10 cellular contexts compared by ENCODE assay signal in genomic region chr4:15470149-15470520, GRCh38. TPM values are rescaled to one million over a fixed set of nuclear protein-coding genes. Genes with fewer than 3 reads are reported as not detected.
DNase-seq lines count a peak whose midpoint lies in the region; ATAC-seq lines count a peak whose summit lies in the region.
"Had no signal": no experiment of that assay in that cellular context is flagged by ENCODE, and none has a peak within 500 bp of the region (broad histone marks: within the 10 kb centered on the region; RNA-seq: fewer than 3 reads in every experiment).

No MANE protein-coding gene starts in this region.

- POLR2A ChIA-PET in naive thymus-derived CD4-positive, alpha-beta T cell (lab: Charles Lee), result no interaction called here

- CTCF ChIA-PET in naive thymus-derived CD4-positive, alpha-beta T cell (lab: Charles Lee), result interaction anchor here (0.5 to 2.6 kb wide), 7 partner anchors 9 to 1822 kb away, joined by 3 to 16 read pairs (median 5); no protein-coding TSS in a partner anchor

- H3K27ac Mint-ChIP-seq in stimulated activated naive CD8-positive, alpha-beta T cell treated with anti-CD3 and anti-CD28 coated beads, Interleukin-15, Interleukin-2, amounts not matched to agents 100 ng/mL and 50 ng/mL, for 24 hours, result no peak overlapping the region
- peak overlapping the region in 3 of 9 donors; percentile 29 to 79 (median 60) for H3K27ac Mint-ChIP-seq in naive thymus-derived CD4-positive, alpha-beta T cell

- no peak for ATAC-seq in stimulated activated naive CD8-positive, alpha-beta T cell treated with anti-CD3 and anti-CD28 coated beads, Interleukin-15, Interleukin-2, amounts not matched to agents 100 U/mL and 50 U/mL, for 24 hours
- no peak for ATAC-seq in naive thymus-derived CD4-positive, alpha-beta T cell
- ATAC-seq in HG03045 (IDR thresholded peaks at IDR 0.05; ENCODE audit: unreplicated experiment) (no peak), HG02610 (IDR thresholded peaks at IDR 0.05; ENCODE audit: unreplicated experiment) (no peak)

- peaks cover 0 to 2% of the 10 kb centered on the region in 2 donors for H3K4me1 ChIP-seq in esophagus (ENCODE audit: control insufficient read depth in 2 of 2, insufficient read depth in 2 of 2, low read length in 1 of 2)
- H3K4me1 ChIP-seq in naive thymus-derived CD4-positive, alpha-beta T cell (ENCODE audit: control insufficient read depth in 2 of 2, insufficient read depth in 2 of 2, low read length in 2 of 2), result peaks cover 0 to 10% of the 10 kb centered on the region in 2 donors

- no peaks in the 10 kb centered on the region for H3K36me3 ChIP-seq in esophagus (ENCODE audit: control insufficient read depth in 2 of 2, insufficient read depth in 2 of 2, low read length in 1 of 2)
- H3K36me3 ChIP-seq in naive thymus-derived CD4-positive, alpha-beta T cell (ENCODE audit: control insufficient read depth in 2 of 3, insufficient read depth in 3 of 3, low read length in 3 of 3), result no peaks in the 10 kb centered on the region

- no peak for DNase-seq in stimulated activated naive CD8-positive, alpha-beta T cell treated with anti-CD3 and anti-CD28 coated beads, Interleukin-15, Interleukin-2, amounts not matched to agents 100 U/mL and 50 U/mL, for 24 hours
- DNase-seq in naive thymus-derived CD4-positive, alpha-beta T cell, result no peak
- DNase-seq in GOT3 (lab: John Stamatoyannopoulos, UW) (no peak), inferior parietal cortex (ENCODE audit: extremely low spot score) (no peak)
- DNase-seq: COR-L47, NCI-H446 treated with DMSO at 0.1 percent for 48 hours had no signal

- H3K9me3 Mint-ChIP-seq in stimulated activated naive CD8-positive, alpha-beta T cell treated with anti-CD3 and anti-CD28 coated beads, Interleukin-15, Interleukin-2, amounts not matched to agents 100 ng/mL and 50 ng/mL, for 24 hours, result no peaks in the 10 kb centered on the region
- H3K9me3 Mint-ChIP-seq in naive thymus-derived CD4-positive, alpha-beta T cell, result peaks cover 0 to 1% (median 0%) of the 10 kb centered on the region in 11 donors

- H3K36me3 Mint-ChIP-seq in stimulated activated naive CD8-positive, alpha-beta T cell treated with anti-CD3 and anti-CD28 coated beads, Interleukin-15, Interleukin-2, amounts not matched to agents 100 ng/mL and 50 ng/mL, for 24 hours (ENCODE audit: low read depth), result no peaks in the 10 kb centered on the region
- no peaks in the 10 kb centered on the region for H3K36me3 Mint-ChIP-seq in naive thymus-derived CD4-positive, alpha-beta T cell

- H3K27ac ChIP-seq in esophagus (ENCODE audit: low read depth in 2 of 2, low read length in 1 of 2), result peak overlapping the region in 1 of 2 donors; percentile 20
- no peak overlapping the region for H3K27ac ChIP-seq in naive thymus-derived CD4-positive, alpha-beta T cell (ENCODE audit: low read depth, low read length)

- peak overlapping the region; percentile 50 for H3K4me3 Mint-ChIP-seq in stimulated activated naive CD8-positive, alpha-beta T cell treated with anti-CD3 and anti-CD28 coated beads, Interleukin-15, Interleukin-2, amounts not matched to agents 100 ng/mL and 50 ng/mL, for 24 hours
- peak overlapping the region in 9 of 10 donors; percentile 31 to 76 (median 70) for H3K4me3 Mint-ChIP-seq in naive thymus-derived CD4-positive, alpha-beta T cell

- no peaks in the 10 kb centered on the region for H3K9me3 ChIP-seq in esophagus (ENCODE audit: control insufficient read depth in 2 of 2, insufficient read depth in 1 of 2, low read depth in 1 of 2, low read length in 1 of 2)
- H3K9me3 ChIP-seq in naive thymus-derived CD4-positive, alpha-beta T cell (ENCODE audit: control insufficient read depth in 2 of 3, low read length in 3 of 3), result no peaks in the 10 kb centered on the region

- H3K27me3 ChIP-seq in esophagus (ENCODE audit: control insufficient read depth in 1 of 2, insufficient read depth in 2 of 2, low read length in 2 of 2), result no peaks in the 10 kb centered on the region
- no peaks in the 10 kb centered on the region for H3K27me3 ChIP-seq in naive thymus-derived CD4-positive, alpha-beta T cell (ENCODE audit: control insufficient read depth in 2 of 2, insufficient read depth in 2 of 2, low read length in 2 of 2)

- WGBS in esophagus, 2 donors, result 9 to 11% methylated on average over 2 of the region's 2 CpGs

- H3K27me3 Mint-ChIP-seq in stimulated activated naive CD8-positive, alpha-beta T cell treated with anti-CD3 and anti-CD28 coated beads, Interleukin-15, Interleukin-2, amounts not matched to agents 100 ng/mL and 50 ng/mL, for 24 hours, result no peaks in the 10 kb centered on the region
- H3K27me3 Mint-ChIP-seq in naive thymus-derived CD4-positive, alpha-beta T cell, result peaks cover 0 to 20% (median 0%) of the 10 kb centered on the region in 5 donors

- H3K4me1 Mint-ChIP-seq in stimulated activated naive CD8-positive, alpha-beta T cell treated with anti-CD3 and anti-CD28 coated beads, Interleukin-15, Interleukin-2, amounts not matched to agents 100 ng/mL and 50 ng/mL, for 24 hours (ENCODE audit: low read depth), result peaks cover 12% of the 10 kb centered on the region
- peaks cover 7 to 16% (median 11%) of the 10 kb centered on the region in 7 donors for H3K4me1 Mint-ChIP-seq in naive thymus-derived CD4-positive, alpha-beta T cell

- peak overlapping the region; percentile 26 to 48 for H3K4me3 ChIP-seq in esophagus (ENCODE audit: low read depth in 1 of 2, low read length in 2 of 2)
- peak overlapping the region; percentile 28 for H3K4me3 ChIP-seq in naive thymus-derived CD4-positive, alpha-beta T cell (ENCODE audit: low read length)

- intact Hi-C loops in naive thymus-derived CD4-positive, alpha-beta T cell (cut with micrococcal nuclease), result no loop called here

RNA-seq across cellular contexts. Expression of gene CC2D2A, which starts 0.5 kb away (rescaled TPM):
- 1 to 10 TPM; 4.0 to 4.5 TPM for polyA plus RNA-seq in esophagus
- 1 to 10 TPM in 1 of 5 experiments, not detected in 4; 1.3 TPM for total RNA-seq in naive thymus-derived CD4-positive, alpha-beta T cell
- not detected for polyA plus RNA-seq in naive thymus-derived CD4-positive, alpha-beta T cell

RNA-seq across cellular contexts. Expression of gene C1QTNF7, which starts 42.3 kb away (rescaled TPM):
- polyA plus RNA-seq in esophagus, result 1 to 10 TPM in 1 of 2 donors, under 1 TPM in 1; 0.85 to 1.4 TPM
- under 1 TPM in 1 of 5 experiments, not detected in 4; 0.27 TPM for total RNA-seq in naive thymus-derived CD4-positive, alpha-beta T cell
- polyA plus RNA-seq in naive thymus-derived CD4-positive, alpha-beta T cell, result not detected

Comparison
In these comparisons a context has a peak if more than half of its experiments do, and no peak if none do; other contexts are left out.
1. RNA of gene CC2D2A, which starts 0.5 kb away (polyA plus RNA-seq): 4.0 to 4.5 TPM in esophagus; not detected in naive thymus-derived CD4-positive, alpha-beta T cell; every median in the first group is over 4 times any median in the second.